Comparison of ENCODE assay signal across 2 cellular contexts in the genomic region with DNA sequence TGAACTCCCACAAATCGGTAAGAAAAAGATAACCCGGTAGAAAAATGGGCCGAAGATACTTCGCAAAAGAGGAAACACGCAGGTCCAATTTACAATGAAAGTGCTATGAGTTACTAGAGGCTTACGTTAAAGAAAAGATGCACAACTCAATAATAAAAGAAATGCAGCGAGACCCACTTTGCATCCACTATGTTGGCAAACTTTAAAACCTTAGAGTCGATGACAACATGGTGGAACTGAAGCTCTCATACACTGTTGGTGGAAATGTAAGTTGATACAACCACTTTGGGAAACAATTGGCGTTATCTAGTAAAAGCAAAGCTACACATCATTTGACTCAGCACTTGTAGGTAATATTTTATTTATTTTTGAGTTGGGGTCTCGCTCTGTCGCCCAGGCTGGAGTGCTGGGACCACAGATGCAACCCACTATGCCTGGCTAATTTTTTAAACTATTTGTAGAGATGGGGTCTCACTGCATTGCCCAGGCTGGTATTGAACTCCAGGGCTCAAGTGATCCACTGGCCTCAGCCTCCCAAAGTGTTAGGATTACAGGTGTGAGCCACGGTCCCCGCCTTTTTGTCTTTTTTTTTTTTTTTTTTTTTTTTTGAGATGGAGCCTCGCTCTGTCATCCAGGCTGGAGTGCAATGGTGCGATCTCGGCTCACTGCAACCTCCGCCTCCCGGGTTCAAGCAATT.
TF ChIP-seq lines count a peak whose summit lies in the region.

No MANE protein-coding gene starts in this region.

TF ChIP-seq in SK-N-SH, 30 proteins besides CTCF, POLR2A, EP300 and RAD21:
- TF ChIP-seq NFIC (IDR thresholded peaks at IDR 0.05; ENCODE audit: borderline replicate concordance) = no peak
- TF ChIP-seq ELF1 (IDR thresholded peaks at IDR 0.05) = no peak
- TF ChIP-seq, protein P1, sequence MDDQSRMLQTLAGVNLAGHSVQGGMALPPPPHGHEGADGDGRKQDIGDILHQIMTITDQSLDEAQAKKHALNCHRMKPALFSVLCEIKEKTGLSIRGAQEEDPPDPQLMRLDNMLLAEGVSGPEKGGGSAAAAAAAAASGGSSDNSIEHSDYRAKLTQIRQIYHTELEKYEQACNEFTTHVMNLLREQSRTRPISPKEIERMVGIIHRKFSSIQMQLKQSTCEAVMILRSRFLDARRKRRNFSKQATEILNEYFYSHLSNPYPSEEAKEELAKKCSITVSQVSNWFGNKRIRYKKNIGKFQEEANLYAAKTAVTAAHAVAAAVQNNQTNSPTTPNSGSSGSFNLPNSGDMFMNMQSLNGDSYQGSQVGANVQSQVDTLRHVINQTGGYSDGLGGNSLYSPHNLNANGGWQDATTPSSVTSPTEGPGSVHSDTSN (IDR thresholded peaks at IDR 0.05) = no peak
- no peak for TF ChIP-seq FOXJ3 (CRISPR knock-in tag; IDR thresholded peaks at IDR 0.05)
- no peak for TF ChIP-seq SIN3A (IDR thresholded peaks at IDR 0.05; ENCODE audit: borderline replicate concordance, low read depth, low read length)
- TF ChIP-seq RXRA (IDR thresholded peaks at IDR 0.05; ENCODE audit: borderline replicate concordance, low read depth) = no peak
- no peak for TF ChIP-seq TAF1 (IDR thresholded peaks at IDR 0.05; ENCODE audit: borderline replicate concordance, low read depth, low read length)
- TF ChIP-seq, protein P2, sequence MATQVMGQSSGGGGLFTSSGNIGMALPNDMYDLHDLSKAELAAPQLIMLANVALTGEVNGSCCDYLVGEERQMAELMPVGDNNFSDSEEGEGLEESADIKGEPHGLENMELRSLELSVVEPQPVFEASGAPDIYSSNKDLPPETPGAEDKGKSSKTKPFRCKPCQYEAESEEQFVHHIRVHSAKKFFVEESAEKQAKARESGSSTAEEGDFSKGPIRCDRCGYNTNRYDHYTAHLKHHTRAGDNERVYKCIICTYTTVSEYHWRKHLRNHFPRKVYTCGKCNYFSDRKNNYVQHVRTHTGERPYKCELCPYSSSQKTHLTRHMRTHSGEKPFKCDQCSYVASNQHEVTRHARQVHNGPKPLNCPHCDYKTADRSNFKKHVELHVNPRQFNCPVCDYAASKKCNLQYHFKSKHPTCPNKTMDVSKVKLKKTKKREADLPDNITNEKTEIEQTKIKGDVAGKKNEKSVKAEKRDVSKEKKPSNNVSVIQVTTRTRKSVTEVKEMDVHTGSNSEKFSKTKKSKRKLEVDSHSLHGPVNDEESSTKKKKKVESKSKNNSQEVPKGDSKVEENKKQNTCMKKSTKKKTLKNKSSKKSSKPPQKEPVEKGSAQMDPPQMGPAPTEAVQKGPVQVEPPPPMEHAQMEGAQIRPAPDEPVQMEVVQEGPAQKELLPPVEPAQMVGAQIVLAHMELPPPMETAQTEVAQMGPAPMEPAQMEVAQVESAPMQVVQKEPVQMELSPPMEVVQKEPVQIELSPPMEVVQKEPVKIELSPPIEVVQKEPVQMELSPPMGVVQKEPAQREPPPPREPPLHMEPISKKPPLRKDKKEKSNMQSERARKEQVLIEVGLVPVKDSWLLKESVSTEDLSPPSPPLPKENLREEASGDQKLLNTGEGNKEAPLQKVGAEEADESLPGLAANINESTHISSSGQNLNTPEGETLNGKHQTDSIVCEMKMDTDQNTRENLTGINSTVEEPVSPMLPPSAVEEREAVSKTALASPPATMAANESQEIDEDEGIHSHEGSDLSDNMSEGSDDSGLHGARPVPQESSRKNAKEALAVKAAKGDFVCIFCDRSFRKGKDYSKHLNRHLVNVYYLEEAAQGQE (IDR thresholded peaks at IDR 0.05; ENCODE audit: low read depth, low read length) = no peak
- TF ChIP-seq MEF2A (IDR thresholded peaks at IDR 0.05; ENCODE audit: borderline replicate concordance, low read depth) = no peak
- TF ChIP-seq TEAD4 (IDR thresholded peaks at IDR 0.05; ENCODE audit: borderline replicate concordance, insufficient read depth) = no peak
- TF ChIP-seq MXI1 (IDR thresholded peaks at IDR 0.05; ENCODE audit: low read depth, low read length) = no peak
- TF ChIP-seq IRF3 (IDR thresholded peaks at IDR 0.05; ENCODE audit: low read depth, low read length) = no peak
- no peak for TF ChIP-seq POLR2AphosphoS5 (IDR thresholded peaks at IDR 0.05; ENCODE audit: low read depth, low read length)
- no peak for TF ChIP-seq USF1 (IDR thresholded peaks at IDR 0.05; ENCODE audit: borderline replicate concordance, low read depth)
- TF ChIP-seq, protein P3, sequence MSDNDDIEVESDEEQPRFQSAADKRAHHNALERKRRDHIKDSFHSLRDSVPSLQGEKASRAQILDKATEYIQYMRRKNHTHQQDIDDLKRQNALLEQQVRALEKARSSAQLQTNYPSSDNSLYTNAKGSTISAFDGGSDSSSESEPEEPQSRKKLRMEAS (IDR thresholded peaks at IDR 0.05; ENCODE audit: low read depth) = no peak
- no peak for TF ChIP-seq FOXM1 (IDR thresholded peaks at IDR 0.05; ENCODE audit: low read depth)
- TF ChIP-seq, protein P4, sequence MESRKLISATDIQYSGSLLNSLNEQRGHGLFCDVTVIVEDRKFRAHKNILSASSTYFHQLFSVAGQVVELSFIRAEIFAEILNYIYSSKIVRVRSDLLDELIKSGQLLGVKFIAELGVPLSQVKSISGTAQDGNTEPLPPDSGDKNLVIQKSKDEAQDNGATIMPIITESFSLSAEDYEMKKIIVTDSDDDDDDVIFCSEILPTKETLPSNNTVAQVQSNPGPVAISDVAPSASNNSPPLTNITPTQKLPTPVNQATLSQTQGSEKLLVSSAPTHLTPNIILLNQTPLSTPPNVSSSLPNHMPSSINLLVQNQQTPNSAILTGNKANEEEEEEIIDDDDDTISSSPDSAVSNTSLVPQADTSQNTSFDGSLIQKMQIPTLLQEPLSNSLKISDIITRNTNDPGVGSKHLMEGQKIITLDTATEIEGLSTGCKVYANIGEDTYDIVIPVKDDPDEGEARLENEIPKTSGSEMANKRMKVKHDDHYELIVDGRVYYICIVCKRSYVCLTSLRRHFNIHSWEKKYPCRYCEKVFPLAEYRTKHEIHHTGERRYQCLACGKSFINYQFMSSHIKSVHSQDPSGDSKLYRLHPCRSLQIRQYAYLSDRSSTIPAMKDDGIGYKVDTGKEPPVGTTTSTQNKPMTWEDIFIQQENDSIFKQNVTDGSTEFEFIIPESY (IDR thresholded peaks at IDR 0.05; ENCODE audit: borderline replicate concordance, low read depth) = no peak

TF ChIP-seq in SK-N-SH treated with all-trans-retinoic acid at 6 μM for 48 hours, 23 proteins besides CTCF, POLR2A, EP300 and RAD21:
- TF ChIP-seq PPARA (CRISPR knock-in tag; IDR thresholded peaks at IDR 0.05; ENCODE audit: borderline replicate concordance) (no peak), ISL1 (CRISPR knock-in tag; IDR thresholded peaks at IDR 0.05) (no peak), GLIS3 (CRISPR knock-in tag; IDR thresholded peaks at IDR 0.05) (no peak), ZFP3 (CRISPR knock-in tag; IDR thresholded peaks at IDR 0.05) (no peak), ZNF565 (CRISPR knock-in tag; conservative IDR thresholded peaks at IDR 0.05; ENCODE audit: low read depth) (no peak)
